Comparison of ENCODE assay signal across 8 cellular contexts in the genomic region with DNA sequence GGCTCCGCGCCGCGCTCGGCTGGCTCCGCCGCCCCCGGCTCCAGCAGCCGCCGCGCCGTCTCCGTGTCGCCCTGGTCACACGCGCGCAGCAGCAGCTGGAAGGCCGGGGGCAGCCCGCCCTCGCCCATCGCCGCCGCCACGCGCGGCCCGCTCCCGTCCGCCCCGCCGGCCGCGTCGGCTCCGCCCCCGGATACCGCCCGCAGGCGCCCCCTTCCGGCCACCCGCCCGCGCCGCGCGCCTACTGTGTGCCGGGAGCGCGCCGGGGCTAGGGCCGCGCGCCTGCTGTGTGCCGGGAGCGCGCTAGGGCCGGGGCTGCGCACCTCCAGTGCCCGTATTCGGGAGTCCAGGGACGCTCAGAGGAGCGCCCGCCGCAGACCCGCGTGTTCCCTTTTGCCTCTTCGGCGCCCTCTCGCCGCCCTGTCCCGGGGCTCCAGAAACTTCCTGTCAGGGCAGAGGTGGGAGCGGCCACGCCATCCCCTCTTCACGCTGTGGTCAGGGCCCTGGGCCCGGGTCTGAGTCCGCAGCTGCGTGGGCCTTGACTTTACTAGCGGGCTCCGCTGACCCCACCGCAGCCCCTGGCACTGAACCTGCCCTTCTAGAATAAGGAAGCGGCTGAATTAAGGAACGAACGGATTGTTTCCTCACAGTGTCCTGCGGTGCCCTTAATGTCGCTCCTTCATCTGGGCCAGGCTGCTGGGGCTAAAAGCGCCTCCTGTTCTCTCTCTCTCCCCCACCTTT. TPM values are rescaled to one million over a fixed set of nuclear protein-coding genes. Genes with fewer than 3 reads are reported as not detected.
DNase-seq lines count a peak whose midpoint lies in the region; ATAC-seq and TF ChIP-seq lines count a peak whose summit lies in the region.

ANKS6 (minus strand) TSS at position 192 of the 738 bp plus-strand sequence; CDS start at position 128, 64 bp downstream.

- 10% methylated on average over 36 of the region's 86 CpGs for WGBS in suprapubic skin

- TF ChIP-seq EP300 in suprapubic skin (IDR thresholded peaks at IDR 0.05): no peak

- peaks cover 4% of the 10 kb centered on the region; the same call in 1 of the 2 replicates for H3K27me3 ChIP-seq in HUES48 (ENCODE audit: control insufficient read depth, insufficient read depth, low read length)
- no peaks in the 10 kb centered on the region for H3K27me3 ChIP-seq in SJCRH30
- peaks cover 2% of the 10 kb centered on the region for H3K27me3 ChIP-seq in suprapubic skin

- peaks cover 6% of the 10 kb centered on the region for H3K36me3 Mint-ChIP-seq in activated naive CD4-positive, alpha-beta T cell treated with anti-CD3 and anti-CD28 coated beads, Interleukin-2, amount 10 ng/mL, durations not matched to agents 7 days and 5 days

- H3K4me3 ChIP-seq in HUES48 (ENCODE audit: low read depth, low read length): peak within 1 kb of the TSS; percentile 78
- peak within 1 kb of the TSS; percentile 88 for H3K4me3 ChIP-seq in SJCRH30
- peak within 1 kb of the TSS; percentile 60 for H3K4me3 ChIP-seq in suprapubic skin

- peak within 1 kb of the TSS; percentile 80 for H3K4me3 Mint-ChIP-seq in activated naive CD4-positive, alpha-beta T cell treated with anti-CD3 and anti-CD28 coated beads, Interleukin-2, amount 10 ng/mL, durations not matched to agents 7 days and 5 days

- H3K9ac ChIP-seq in HUES48 (ENCODE audit: low read depth, low read length): peak within 1 kb of the TSS; percentile 71

- 0 out of 2 replicates have a peak, but pooled peaks cover 4% of the 10 kb centered on the region for H3K9me3 ChIP-seq in HUES48 (ENCODE audit: control insufficient read depth, insufficient read depth, low read length)
- peaks cover 7% of the 10 kb centered on the region for H3K9me3 ChIP-seq in SJCRH30 (replicated peaks)
- H3K9me3 ChIP-seq in suprapubic skin: no peaks in the 10 kb centered on the region

- DNase-seq in D341Med (ENCODE audit: low spot score) (peak; percentile 96), SJCRH30 (peak; percentile 82 to 88), glomerular endothelial cell (ENCODE audit: extremely low read depth, low read depth, low spot score) (no peak), omental fat pad (ENCODE audit: low spot score) (peak; percentile 79), suprapubic skin (ENCODE audit: low spot score in 2 of 2) (peak in 1 of 2 donors; percentile 80)
- peak; percentile 84 for DNase-seq in activated naive CD4-positive, alpha-beta T cell treated with anti-CD3 and anti-CD28 coated beads, Interleukin-2, amount 10 ng/mL, durations not matched to agents 7 days and 5 days

- ATAC-seq in GM21367 (IDR thresholded peaks at IDR 0.05; ENCODE audit: unreplicated experiment) (peak; percentile 78), omental fat pad (ENCODE audit: low FRiP score) (peak; percentile 96)

- H3K27ac ChIP-seq in HUES48 (ENCODE audit: low read depth, low read length) (no peak within 1 kb of the TSS), SJCRH30 (peak within 1 kb of the TSS; percentile 46; the same call in 1 of the 2 replicates), suprapubic skin (peak within 1 kb of the TSS; percentile 53)

- TF ChIP-seq POLR2A in suprapubic skin (IDR thresholded peaks at IDR 0.05): no peak

- H3K4me1 ChIP-seq in HUES48 (ENCODE audit: control insufficient read depth, insufficient read depth, low read length) (peaks cover 28% of the 10 kb centered on the region), SJCRH30 (peaks cover 6% of the 10 kb centered on the region), suprapubic skin (peaks cover 32% of the 10 kb centered on the region)

- peaks cover 25% of the 10 kb centered on the region for H3K27me3 Mint-ChIP-seq in activated naive CD4-positive, alpha-beta T cell treated with anti-CD3 and anti-CD28 coated beads, Interleukin-2, amount 10 ng/mL, durations not matched to agents 7 days and 5 days

- TF ChIP-seq CTCF in omental fat pad (IDR thresholded peaks at IDR 0.05) (no peak), suprapubic skin (IDR thresholded peaks at IDR 0.05) (peak; percentile 33 to 52)

- peaks cover 14% of the 10 kb centered on the region for H3K9me3 Mint-ChIP-seq in activated naive CD4-positive, alpha-beta T cell treated with anti-CD3 and anti-CD28 coated beads, Interleukin-2, amount 10 ng/mL, durations not matched to agents 7 days and 5 days

- no peak within 1 kb of the TSS for H3K27ac Mint-ChIP-seq in activated naive CD4-positive, alpha-beta T cell treated with anti-CD3 and anti-CD28 coated beads, Interleukin-2, amount 10 ng/mL, durations not matched to agents 7 days and 5 days

- H3K36me3 ChIP-seq in HUES48 (ENCODE audit: control insufficient read depth, insufficient read depth, low read length) (no peaks in the 10 kb centered on the region), SJCRH30 (no peaks in the 10 kb centered on the region), suprapubic skin (no peaks in the 10 kb centered on the region)

- H3K4me1 Mint-ChIP-seq in activated naive CD4-positive, alpha-beta T cell treated with anti-CD3 and anti-CD28 coated beads, Interleukin-2, amount 10 ng/mL, durations not matched to agents 7 days and 5 days: peaks cover 29% of the 10 kb centered on the region

- CTCF ChIA-PET in activated naive CD4-positive, alpha-beta T cell treated with anti-CD3 and anti-CD28 coated beads, Interleukin-2, amount 10 ng/mL, durations not matched to agents 7 days and 5 days (lab: Charles Lee): interaction anchor here (0.7 to 2.1 kb wide), 4 partner anchors 10 to 51 kb away, joined by 3 to 10 read pairs (median 4); no protein-coding TSS in a partner anchor

RNA-seq across cellular contexts. Expression of gene ANKS6, which starts in this region (rescaled TPM):
- total RNA-seq in SJCRH30 (2014; rRNA removed; shearing (Covaris generic)): 29.2 and 32.0 TPM in 2 replicates
- 17.3 and 17.6 TPM in 2 replicates for total RNA-seq in glomerular endothelial cell
- 10 to 100 TPM; 14.7 to 24.7 (median 20.4) TPM for total RNA-seq in omental fat pad
- 10 to 100 TPM in 2 of 4 donors, 1 to 10 TPM in 2; 7.0 to 37.8 (median 10.3) TPM for total RNA-seq in suprapubic skin

Comparison
In these comparisons a context has a peak if more than half of its experiments do, and no peak if none do; other contexts are left out.
1. CTCF ChIP-seq: peak in suprapubic skin (2 of 2); none in omental fat pad (0 of 3).
2. Peak in every context shown above with its lines, with median percentiles within 50 percentile points of each other: H3K4me3 ChIP-seq.